In genomic region chr16:65224471-65224870, GRCh38 we compare ENCODE assay signal across 6 cellular contexts.
"Had no signal": no experiment of that assay in that cellular context is flagged by ENCODE, and none has a peak within 500 bp of the region (broad histone marks: within the 10 kb centered on the region; RNA-seq: fewer than 3 reads in every experiment).

No MANE protein-coding gene starts in this region.

- H2AFZ ChIP-seq: GM23248 had no signal

- H3K9ac ChIP-seq: GM23248 had no signal

- H3K27ac ChIP-seq: GM23248 had no signal

- DNase-seq: GM23248, H7, HCEC 1CT, IMR-90, KG1 had no signal

- H3K4me3 ChIP-seq: GM23248, K562 had no signal

- ATAC-seq: K562 had no signal
